31 cellular contexts compared by ENCODE assay signal in the genomic region with DNA sequence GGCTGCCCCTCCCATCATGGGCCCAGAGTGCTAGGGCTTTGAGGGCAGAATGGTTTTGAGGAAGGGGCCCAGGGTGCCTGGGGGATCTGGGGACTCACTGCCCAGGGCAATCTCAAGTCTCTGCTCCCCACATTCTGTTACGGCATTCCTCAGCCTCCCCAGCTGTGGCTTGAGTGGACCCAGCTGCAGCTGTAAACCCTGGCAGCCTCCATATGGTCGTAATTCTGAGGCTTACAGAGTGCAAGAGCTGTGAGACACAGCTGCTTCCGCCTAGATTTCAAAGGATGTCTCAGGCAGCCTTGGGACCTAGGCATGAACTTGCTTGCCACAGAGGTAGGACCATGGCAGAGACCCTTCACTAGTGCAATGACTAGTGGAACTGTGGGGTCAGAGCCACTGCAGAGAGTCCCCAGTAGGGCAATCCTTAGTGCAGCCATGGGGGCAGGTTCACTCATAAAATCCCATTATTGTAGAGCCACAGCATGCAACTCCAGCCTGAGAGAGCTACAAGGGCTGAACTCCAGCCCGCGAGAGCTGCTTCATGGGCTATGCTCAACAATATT.
A peak's percentile ranks its signal among the peaks of the same experiment; 100 is the strongest.
DNase-seq lines count a peak whose midpoint lies in the region; ATAC-seq and TF ChIP-seq lines count a peak whose summit lies in the region.
"Had no signal": no experiment of that assay in that cellular context is flagged by ENCODE, and none has a peak within 500 bp of the region (broad histone marks: within the 10 kb centered on the region; RNA-seq: fewer than 3 reads in every experiment).

No MANE protein-coding gene starts in this region.

- no peaks in the 10 kb centered on the region for H3K27me3 Mint-ChIP-seq in activated CD4-positive, alpha-beta memory T cell treated with anti-CD3 and anti-CD28 coated beads for 36 hours
- H3K27me3 Mint-ChIP-seq: activated naive CD8-positive, alpha-beta T cell treated with anti-CD3 and anti-CD28 coated beads, Interleukin-2, amount 10 ng/mL, durations not matched to agents 7 days and 5 days; IgD-negative memory B cell; type B pancreatic cell had no signal

- no peaks in the 10 kb centered on the region for H3K27me3 ChIP-seq in right atrium auricular region
- no peaks in the 10 kb centered on the region for H3K27me3 ChIP-seq in muscle layer of colon (ENCODE audit: control insufficient read depth in 1 of 2, insufficient read depth in 2 of 2, low read length in 2 of 2)
- H3K27me3 ChIP-seq in upper lobe of right lung, result no peaks in the 10 kb centered on the region
- H3K27me3 ChIP-seq: ovary, SJSA1 had no signal

- no peaks in the 10 kb centered on the region for H3K9me3 ChIP-seq in right atrium auricular region
- no peaks in the 10 kb centered on the region for H3K9me3 ChIP-seq in muscle layer of colon (ENCODE audit: low read length)
- H3K9me3 ChIP-seq in upper lobe of right lung, result no peaks in the 10 kb centered on the region
- H3K9me3 ChIP-seq: Caco-2, ovary, SJSA1 had no signal

- intact Hi-C loops in Right ventricle myocardium inferior (cut with DNase I) (no loop called here), upper lobe of right lung (cut with DNase I) (no loop called here)
- intact Hi-C loops in activated CD4-positive, alpha-beta memory T cell treated with anti-CD3 and anti-CD28 coated beads for 36 hours (cut with micrococcal nuclease), result no loop called here

- ATAC-seq in Right ventricle myocardium inferior (peak; percentile 62), upper lobe of right lung (peak; percentile 56)

- H3K36me3 ChIP-seq in right atrium auricular region (no peaks in the 10 kb centered on the region), muscle layer of colon (ENCODE audit: insufficient read depth, low read length) (no peaks in the 10 kb centered on the region), upper lobe of right lung (no peaks in the 10 kb centered on the region)
- H3K36me3 ChIP-seq: ovary, SJSA1 had no signal

- H3K9ac ChIP-seq in muscle layer of colon (ENCODE audit: low read length), result no peak overlapping the region

- no peak for TF ChIP-seq CTCF in right atrium auricular region (IDR thresholded peaks at IDR 0.05)
- peak; percentile 2 for TF ChIP-seq CTCF in fibroblast of villous mesenchyme (IDR thresholded peaks at IDR 0.05; ENCODE audit: insufficient read depth, low read depth, low read length)
- no peak for TF ChIP-seq CTCF in upper lobe of right lung (IDR thresholded peaks at IDR 0.05)
- no peak for TF ChIP-seq CTCF in GM10266 (IDR thresholded peaks at IDR 0.05; ENCODE audit: control insufficient read depth, insufficient read depth, low read depth, missing control alignments)

- H3K4me3 Mint-ChIP-seq in activated CD4-positive, alpha-beta memory T cell treated with anti-CD3 and anti-CD28 coated beads for 36 hours, result no peak overlapping the region
- H3K4me3 Mint-ChIP-seq: activated naive CD8-positive, alpha-beta T cell treated with anti-CD3 and anti-CD28 coated beads, Interleukin-2, amount 10 ng/mL, durations not matched to agents 7 days and 5 days; IgD-negative memory B cell; type B pancreatic cell had no signal

- no peaks in the 10 kb centered on the region for H3K4me1 ChIP-seq in right atrium auricular region
- peaks cover 25% of the 10 kb centered on the region for H3K4me1 ChIP-seq in muscle layer of colon (ENCODE audit: insufficient read depth, low read length)
- no peaks in the 10 kb centered on the region for H3K4me1 ChIP-seq in upper lobe of right lung
- H3K4me1 ChIP-seq: Caco-2, SJSA1 had no signal

- H3K4me1 Mint-ChIP-seq in activated CD4-positive, alpha-beta memory T cell treated with anti-CD3 and anti-CD28 coated beads for 36 hours (ENCODE audit: low read depth), result peaks cover 10% of the 10 kb centered on the region
- H3K4me1 Mint-ChIP-seq: activated naive CD8-positive, alpha-beta T cell treated with anti-CD3 and anti-CD28 coated beads, Interleukin-2, amount 10 ng/mL, durations not matched to agents 7 days and 5 days; IgD-negative memory B cell had no signal

- DNase-seq in Right ventricle myocardium inferior (ENCODE audit: missing footprints) (no peak), right atrium auricular region (ENCODE audit: low spot score) (no peak), fibroblast of villous mesenchyme (ENCODE audit: low read depth) (peak; percentile 77), upper lobe of right lung (no peak), epidermal melanocyte (ENCODE audit: insufficient read length, low spot score) (no peak), GM10266 (ENCODE audit: extremely low spot score) (no peak)
- no peak for DNase-seq in activated CD4-positive, alpha-beta memory T cell treated with anti-CD3 and anti-CD28 coated beads for 36 hours
- DNase-seq: 8988T; activated CD4-positive, alpha-beta T cell treated with anti-CD3 and anti-CD28 coated beads for 4 hours; activated gamma-delta T cell treated with Interleukin-2 at 50 U/mL for 16 hours; activated naive CD8-positive, alpha-beta T cell treated with anti-CD3 and anti-CD28 coated beads, Interleukin-2, amount 10 ng/mL, durations not matched to agents 7 days and 5 days; aorta; Caco-2; DMS79; effector CD8-positive, alpha-beta T cell; GDM1; glutamatergic neuron; GOT3; islet precursor cell; NCI-H1694; ovary; stimulated activated CD4-positive, alpha-beta T cell treated with anti-CD3 and anti-CD28 coated beads, Interleukin-4, amount 100 ng/mL, for 1 hour; T1000 had no signal

- CTCF ChIA-PET in activated CD4-positive, alpha-beta memory T cell treated with anti-CD3 and anti-CD28 coated beads for 36 hours (lab: Charles Lee), result no interaction called here

- H3K27ac ChIP-seq in right atrium auricular region (no peak overlapping the region), muscle layer of colon (ENCODE audit: low read depth, low read length) (peak overlapping the region; percentile 19), upper lobe of right lung (no peak overlapping the region)
- H3K27ac ChIP-seq: C4-2B, coronary artery, ovary, SJSA1, VCaP had no signal

- H3K4me3 ChIP-seq in right atrium auricular region, result no peak overlapping the region
- H3K4me3 ChIP-seq in fibroblast of villous mesenchyme (ENCODE audit: low read depth, low read length), result no peak overlapping the region
- peak overlapping the region in 1 of 2 donors; percentile 9 for H3K4me3 ChIP-seq in muscle layer of colon (ENCODE audit: low read depth in 1 of 2, low read length in 2 of 2)
- no peak overlapping the region for H3K4me3 ChIP-seq in upper lobe of right lung
- H3K4me3 ChIP-seq: coronary artery, lung, ovary, SJSA1 had no signal

- H3K27ac Mint-ChIP-seq in activated CD4-positive, alpha-beta memory T cell treated with anti-CD3 and anti-CD28 coated beads for 36 hours, result no peak overlapping the region
- H3K27ac Mint-ChIP-seq: activated naive CD8-positive, alpha-beta T cell treated with anti-CD3 and anti-CD28 coated beads, Interleukin-2, amount 10 ng/mL, durations not matched to agents 7 days and 5 days; type B pancreatic cell had no signal

- no peaks in the 10 kb centered on the region for H3K9me3 Mint-ChIP-seq in activated CD4-positive, alpha-beta memory T cell treated with anti-CD3 and anti-CD28 coated beads for 36 hours
- H3K9me3 Mint-ChIP-seq: IgD-negative memory B cell had no signal

- no peaks in the 10 kb centered on the region for H3K36me3 Mint-ChIP-seq in activated CD4-positive, alpha-beta memory T cell treated with anti-CD3 and anti-CD28 coated beads for 36 hours
- H3K36me3 Mint-ChIP-seq: activated naive CD8-positive, alpha-beta T cell treated with anti-CD3 and anti-CD28 coated beads, Interleukin-2, amount 10 ng/mL, durations not matched to agents 7 days and 5 days; IgD-negative memory B cell; type B pancreatic cell had no signal

- POLR2A ChIA-PET in activated CD4-positive, alpha-beta memory T cell treated with anti-CD3 and anti-CD28 coated beads for 36 hours (lab: Charles Lee), result no interaction called here
